In genomic region chr10:86688398-86688921, GRCh38 we compare ENCODE assay signal across 10 cellular contexts. TPM values are rescaled to one million over a fixed set of nuclear protein-coding genes. Genes with fewer than 3 reads are reported as not detected.
A peak's percentile ranks its signal among the peaks of the same experiment; 100 is the strongest.
DNase-seq lines count a peak whose midpoint lies in the region; ATAC-seq, FAIRE-seq and TF ChIP-seq lines count a peak whose summit lies in the region.
"Had no signal": no experiment of that assay in that cellular context is flagged by ENCODE, and none has a peak within 500 bp of the region (broad histone marks: within the 10 kb centered on the region; RNA-seq: fewer than 3 reads in every experiment).

No MANE protein-coding gene starts in this region.

- no peak overlapping the region for H2AFZ ChIP-seq in endothelial cell of umbilical vein (ENCODE audit: low read depth, low read length)

- H3K79me2 ChIP-seq in endothelial cell of umbilical vein (ENCODE audit: control insufficient read depth, insufficient read depth, low read length): no peaks in the 10 kb centered on the region

- H3K4me1 Mint-ChIP-seq in activated CD8-positive, alpha-beta T cell treated with anti-CD3 and anti-CD28 coated beads, Interleukin-2, amount 10 ng/mL, durations not matched to agents 7 days and 5 days (ENCODE audit: low read depth): peaks cover 6% of the 10 kb centered on the region

- no peak for TF ChIP-seq EP300 in stomach (IDR thresholded peaks at IDR 0.05)

- no peak overlapping the region for H3K27ac Mint-ChIP-seq in activated CD8-positive, alpha-beta T cell treated with anti-CD3 and anti-CD28 coated beads, Interleukin-2, amount 10 ng/mL, durations not matched to agents 7 days and 5 days
- H3K27ac Mint-ChIP-seq: IgD-negative memory B cell; stimulated activated naive CD8-positive, alpha-beta T cell treated with anti-CD3 and anti-CD28 coated beads, Interleukin-15, Interleukin-2, amounts not matched to agents 100 ng/mL and 50 ng/mL, for 24 hours had no signal

- H3K9me1 ChIP-seq in endothelial cell of umbilical vein (replicated peaks; ENCODE audit: control insufficient read depth, extremely low read depth, insufficient read depth, low read length): no peaks in the 10 kb centered on the region

- DNase-seq in AG20443 (ENCODE audit: low spot score) (peak; percentile 88), NCI-H748 (lab: John Stamatoyannopoulos, UW; ENCODE audit: unreplicated experiment) (peak; percentile 37), endothelial cell of umbilical vein (ENCODE audit: low read depth, low spot score) (peak; percentile 52), myocyte (ENCODE audit: low read depth) (peak; percentile 71), stomach (peak; percentile 65)
- DNase-seq in activated CD8-positive, alpha-beta T cell treated with anti-CD3 and anti-CD28 coated beads, Interleukin-2, amount 10 ng/mL, durations not matched to agents 7 days and 5 days: peak; percentile 69

- WGBS in stomach, 5 donors: 35 to 41% (median 38%) methylated on average over 8 of the region's 8 CpGs

- BruUV-seq in endothelial cell of umbilical vein (replicated peaks; lab: Mats Ljungman, UMichigan): no TSS peak

- dilution Hi-C loops in endothelial cell of umbilical vein (cut with MboI; ENCODE audit: extremely low pct_ligation_motif_present, low sequenced_read_pairs): no loop called here

- H4K20me1 ChIP-seq in endothelial cell of umbilical vein (replicated peaks; ENCODE audit: control insufficient read depth, extremely low read depth, insufficient read depth, low read length): no peaks in the 10 kb centered on the region

- no peaks in the 10 kb centered on the region for H3K36me3 ChIP-seq in endothelial cell of umbilical vein (ENCODE audit: control insufficient read depth in 2 of 2, extremely low read depth in 1 of 2, insufficient read depth in 2 of 2, low read length in 2 of 2)
- H3K36me3 ChIP-seq in stomach: no peaks in the 10 kb centered on the region

- intact Hi-C loops in endothelial cell of umbilical vein (cut with micrococcal nuclease) (loop anchor here (1.0 kb wide), 2 partner anchors 211 to 272 kb away; no protein-coding TSS in a partner anchor), stomach (cut with DNase I; ENCODE audit: low total_unique reads) (no loop called here)

- FAIRE-seq in endothelial cell of umbilical vein (lab: Jason Lieb, UNC): peak; percentile 79

- H3K27ac ChIP-seq in endothelial cell of umbilical vein (ENCODE audit: insufficient read depth, low read depth, low read length) (no peak overlapping the region), stomach (peak overlapping the region in 2 of 5 donors; percentile 29 to 31)

- no peak overlapping the region for H3K4me3 Mint-ChIP-seq in activated CD8-positive, alpha-beta T cell treated with anti-CD3 and anti-CD28 coated beads, Interleukin-2, amount 10 ng/mL, durations not matched to agents 7 days and 5 days
- H3K4me3 Mint-ChIP-seq: stimulated activated naive CD8-positive, alpha-beta T cell treated with anti-CD3 and anti-CD28 coated beads, Interleukin-15, Interleukin-2, amounts not matched to agents 100 ng/mL and 50 ng/mL, for 24 hours had no signal

- no peaks in the 10 kb centered on the region for H3K27me3 Mint-ChIP-seq in activated CD8-positive, alpha-beta T cell treated with anti-CD3 and anti-CD28 coated beads, Interleukin-2, amount 10 ng/mL, durations not matched to agents 7 days and 5 days (ENCODE audit: low read depth)
- H3K27me3 Mint-ChIP-seq: stimulated activated naive CD8-positive, alpha-beta T cell treated with anti-CD3 and anti-CD28 coated beads, Interleukin-15, Interleukin-2, amounts not matched to agents 100 ng/mL and 50 ng/mL, for 24 hours had no signal

- CTCF ChIA-PET in activated CD8-positive, alpha-beta T cell treated with anti-CD3 and anti-CD28 coated beads, Interleukin-2, amount 10 ng/mL, durations not matched to agents 7 days and 5 days (lab: Charles Lee): interaction anchor here (0.7 to 3.3 kb wide), 8 partner anchors 15 to 221 kb away, joined by 3 to 21 read pairs (median 3); no protein-coding TSS in a partner anchor
- CTCF ChIA-PET in endothelial cell of umbilical vein (lab: Charles Lee): interaction anchor here (0.7 to 6.6 kb wide), 5 partner anchors 11 to 249 kb away, joined by 3 to 67 read pairs (median 3); no protein-coding TSS in a partner anchor

- no peak overlapping the region for H3K9ac ChIP-seq in endothelial cell of umbilical vein (replicated peaks; ENCODE audit: extremely low read depth, insufficient read depth, low read length)

- peak; percentile 85 for ATAC-seq in GM18867 (IDR thresholded peaks at IDR 0.05; ENCODE audit: unreplicated experiment)
- peak; percentile 64 for ATAC-seq in HG03095 (IDR thresholded peaks at IDR 0.05; ENCODE audit: unreplicated experiment)
- ATAC-seq in activated CD8-positive, alpha-beta T cell treated with anti-CD3 and anti-CD28 coated beads, Interleukin-2, amount 10 ng/mL, durations not matched to agents 7 days and 5 days: peak; percentile 86

- POLR2A ChIA-PET in activated CD8-positive, alpha-beta T cell treated with anti-CD3 and anti-CD28 coated beads, Interleukin-2, amount 10 ng/mL, durations not matched to agents 7 days and 5 days (lab: Charles Lee): no interaction called here
- POLR2A ChIA-PET in endothelial cell of umbilical vein (lab: Charles Lee): no interaction called here

- TF ChIP-seq POLR2A in endothelial cell of umbilical vein (IDR thresholded peaks at IDR 0.05; ENCODE audit: low read depth, low read length) (no peak), stomach (IDR thresholded peaks at IDR 0.05) (no peak)

- no peaks in the 10 kb centered on the region for H3K36me3 Mint-ChIP-seq in activated CD8-positive, alpha-beta T cell treated with anti-CD3 and anti-CD28 coated beads, Interleukin-2, amount 10 ng/mL, durations not matched to agents 7 days and 5 days (ENCODE audit: low read depth)
- H3K36me3 Mint-ChIP-seq: IgD-negative memory B cell had no signal

- no peaks in the 10 kb centered on the region for H3K9me3 Mint-ChIP-seq in activated CD8-positive, alpha-beta T cell treated with anti-CD3 and anti-CD28 coated beads, Interleukin-2, amount 10 ng/mL, durations not matched to agents 7 days and 5 days (ENCODE audit: insufficient read depth)
- H3K9me3 Mint-ChIP-seq: IgD-negative memory B cell; stimulated activated naive CD8-positive, alpha-beta T cell treated with anti-CD3 and anti-CD28 coated beads, Interleukin-15, Interleukin-2, amounts not matched to agents 100 ng/mL and 50 ng/mL, for 24 hours had no signal

- H3K27me3 ChIP-seq in endothelial cell of umbilical vein (ENCODE audit: control insufficient read depth in 2 of 2, insufficient read depth in 2 of 2, low read length in 2 of 2) (peaks cover 30 to 43% of the 10 kb centered on the region in 2 experiments), stomach (peaks cover 0 to 14% (median 0%) of the 10 kb centered on the region in 3 donors)

- H3K4me1 ChIP-seq in endothelial cell of umbilical vein (ENCODE audit: control insufficient read depth, extremely low read depth, insufficient read depth, low read length): no peaks in the 10 kb centered on the region
- H3K4me1 ChIP-seq in stomach: peaks cover 12 to 54% (median 31%) of the 10 kb centered on the region in 4 donors

- H3K4me2 ChIP-seq in endothelial cell of umbilical vein (ENCODE audit: insufficient read depth, low read length): no peak overlapping the region

- H3K9me3 ChIP-seq in endothelial cell of umbilical vein (replicated peaks; ENCODE audit: control insufficient read depth, insufficient read depth, low read length) (no peaks in the 10 kb centered on the region), stomach (no peaks in the 10 kb centered on the region)

- H3K4me3 ChIP-seq in endothelial cell of umbilical vein (replicated peaks in 1 of 3; ENCODE audit: insufficient read depth in 1 of 3, low read depth in 1 of 3, low read length in 3 of 3) (no peak overlapping the region), stomach (no peak overlapping the region)

- peak; percentile 74 to 76 for TF ChIP-seq CTCF in endothelial cell of umbilical vein (IDR thresholded peaks at IDR 0.05; ENCODE audit: extremely low read depth in 1 of 2, insufficient read depth in 1 of 2, low read depth in 1 of 2, low read length in 2 of 2)
- peak in 5 of 7 experiments; percentile 76 to 91 (median 83) for TF ChIP-seq CTCF in stomach (IDR thresholded peaks at IDR 0.05)

TF ChIP-seq in endothelial cell of umbilical vein, 7 proteins besides CTCF, POLR2A, EP300 and RAD21 (continues in another document):
- TF ChIP-seq MAX (IDR thresholded peaks at IDR 0.05; ENCODE audit: insufficient read depth, insufficient read length): no peak
- no peak for TF ChIP-seq FOS (IDR thresholded peaks at IDR 0.05; ENCODE audit: borderline replicate concordance, insufficient read depth, low read length)

RNA-seq across cellular contexts. Expression of gene LDB3, which starts 20.1 kb away (rescaled TPM):
- under 1 TPM in 1 of 2 experiments, not detected in 1; 0.05 TPM for total RNA-seq in activated CD8-positive, alpha-beta T cell treated with anti-CD3 and anti-CD28 coated beads, Interleukin-2, amount 10 ng/mL, durations not matched to agents 7 days and 5 days
- total RNA-seq in endothelial cell of umbilical vein (not detected in 2 replicates), myocyte (107 and 137 TPM in 2 replicates), stomach (1 to 10 TPM in 4 of 5 donors, under 1 TPM in 1; 0.29 to 8.5 (median 2.2) TPM)
- polyA plus RNA-seq in endothelial cell of umbilical vein (not detected in 2 replicates), stomach (1 to 10 TPM; 1.1 to 3.4 (median 2.7) TPM)
- polyA plus RNA-seq in endothelial cell of umbilical vein (2011; cell fraction: cytosol; rRNA removed): not detected in 2 replicates
- not detected in 2 replicates for polyA plus RNA-seq in endothelial cell of umbilical vein (2011; cell fraction: nucleus; rRNA removed)
- not detected in 2 replicates for polyA plus RNA-seq in endothelial cell of umbilical vein (2012)
- not detected in 2 replicates for polyA minus RNA-seq in endothelial cell of umbilical vein
- polyA minus RNA-seq in endothelial cell of umbilical vein (2011; cell fraction: cytosol; rRNA and poly(A)+ RNA removed): 0.41 TPM
- polyA minus RNA-seq in endothelial cell of umbilical vein (2011; cell fraction: nucleus; rRNA and poly(A)+ RNA removed): not detected in 2 replicates
- polyA plus RNA-seq in myocyte (2012): 62.2 TPM

RNA-seq across cellular contexts. Expression of gene OPN4, which starts 34.1 kb away (rescaled TPM):
- not detected for total RNA-seq in activated CD8-positive, alpha-beta T cell treated with anti-CD3 and anti-CD28 coated beads, Interleukin-2, amount 10 ng/mL, durations not matched to agents 7 days and 5 days
- total RNA-seq in endothelial cell of umbilical vein (not detected in 2 replicates), myocyte (not detected in 2 replicates), stomach (not detected)
- polyA plus RNA-seq in endothelial cell of umbilical vein (not detected in 2 replicates), stomach (not detected)
- polyA plus RNA-seq in endothelial cell of umbilical vein (2011; cell fraction: cytosol; rRNA removed): not detected in 2 replicates
- polyA plus RNA-seq in endothelial cell of umbilical vein (2011; cell fraction: nucleus; rRNA removed): not detected in 2 replicates
- not detected in 2 replicates for polyA plus RNA-seq in endothelial cell of umbilical vein (2012)
- polyA minus RNA-seq in endothelial cell of umbilical vein: not detected in 2 replicates
- polyA minus RNA-seq in endothelial cell of umbilical vein (2011; cell fraction: cytosol; rRNA and poly(A)+ RNA removed): not detected
- not detected in 2 replicates for polyA minus RNA-seq in endothelial cell of umbilical vein (2011; cell fraction: nucleus; rRNA and poly(A)+ RNA removed)
- not detected for polyA plus RNA-seq in myocyte (2012)
- polyA plus RNA-seq: IgD-negative memory B cell had no signal

Comparison
In these comparisons a context has a peak if more than half of its experiments do, and no peak if none do; other contexts are left out.
1. DNase-seq: peak in every context shown above with its lines; median percentile 88 in AG20443; 71 in myocyte; 69 in activated CD8-positive, alpha-beta T cell treated with anti-CD3 and anti-CD28 coated beads, Interleukin-2, amount 10 ng/mL, durations not matched to agents 7 days and 5 days; 65 in stomach; 52 in endothelial cell of umbilical vein; 37 in NCI-H748.
2. RNA of gene LDB3, which starts 20.1 kb away (total RNA-seq): 107 to 137 TPM in myocyte; 0.29 to 8.5 TPM in stomach, 0.05 TPM in activated CD8-positive, alpha-beta T cell treated with anti-CD3 and anti-CD28 coated beads, Interleukin-2, amount 10 ng/mL, durations not matched to agents 7 days and 5 days and not detected in endothelial cell of umbilical vein; every median in the first group is over 10 times any median in the second.
3. Peak in every context shown above with its lines, with median percentiles within 50 percentile points of each other: ATAC-seq.